Comparison of ENCODE assay signal across 8 cellular contexts in genomic region chr3:71875461-71875947, GRCh38.
DNase-seq lines count a peak whose midpoint lies in the region; ATAC-seq and TF ChIP-seq lines count a peak whose summit lies in the region.

No MANE protein-coding gene starts in this region.

- peak; percentile 96 for ATAC-seq in GM21390 (IDR thresholded peaks at IDR 0.05; ENCODE audit: unreplicated experiment)
- peak; percentile 92 to 93 for ATAC-seq in activated T-cell treated with anti-CD3 and anti-CD28 coated beads, Interleukin-2, amount 50 U/mL, for 4 hours
- ATAC-seq in natural killer cell treated with Interleukin-12 subunit alpha and Interleukin-12 subunit beta and Interleukin-15 and Interleukin-18, amount 100 ng/mL, for 72 hours = peak; percentile 78 to 88

- intact Hi-C loops in OCI-LY7 (cut with micrococcal nuclease; ENCODE audit: unreplicated experiment) = loop anchor here (1.0 to 5.0 kb wide), 4 partner anchors 222 to 943 kb away; no protein-coding TSS in a partner anchor
- intact Hi-C loops in esophagus squamous epithelium (cut with DNase I) = loop anchor here (10.0 kb wide), 1 partner anchor 949 kb away; no protein-coding TSS in a partner anchor

- H3K27me3 Mint-ChIP-seq in activated T-cell treated with anti-CD3 and anti-CD28 coated beads, Interleukin-2, amount 50 U/mL, for 4 hours (ENCODE audit: low read depth) = peaks cover 2% of the 10 kb centered on the region
- H3K27me3 Mint-ChIP-seq in natural killer cell treated with Interleukin-12 subunit alpha and Interleukin-12 subunit beta and Interleukin-15 and Interleukin-18, amount 100 ng/mL, for 72 hours = peaks cover 0 to 5% of the 10 kb centered on the region in 2 donors

- H3K9me3 ChIP-seq in OCI-LY7 (ENCODE audit: low read length) (no peaks in the 10 kb centered on the region), esophagus squamous epithelium (no peaks in the 10 kb centered on the region)

- DNase-seq in DMS114 treated with DMSO at 0.1 percent for 48 hours (lab: John Stamatoyannopoulos, UW; ENCODE audit: unreplicated experiment) = peak; percentile 25
- peak; percentile 14 for DNase-seq in HPDE6-E6E7 (ENCODE audit: extremely low spot score)
- DNase-seq in OCI-LY7 (ENCODE audit: low spot score) = peak; percentile 82
- peak; percentile 69 for DNase-seq in activated T-cell treated with anti-CD3 and anti-CD28 coated beads, Interleukin-2, amount 50 U/mL, for 4 hours
- no peak for DNase-seq in esophagus squamous epithelium (lab: John Stamatoyannopoulos, UW)
- peak; percentile 64 for DNase-seq in natural killer cell treated with Interleukin-12 subunit alpha and Interleukin-12 subunit beta and Interleukin-15 and Interleukin-18, amount 100 ng/mL, for 72 hours (ENCODE audit: low spot score)
- DNase-seq in stimulated activated naive CD4-positive, alpha-beta T cell (lab: John Stamatoyannopoulos, UW) = peak; percentile 36 to 81 (median 60)

- peaks cover 29% of the 10 kb centered on the region for H3K4me1 Mint-ChIP-seq in activated T-cell treated with anti-CD3 and anti-CD28 coated beads, Interleukin-2, amount 50 U/mL, for 4 hours (ENCODE audit: low read depth)
- H3K4me1 Mint-ChIP-seq in natural killer cell treated with Interleukin-12 subunit alpha and Interleukin-12 subunit beta and Interleukin-15 and Interleukin-18, amount 100 ng/mL, for 72 hours (ENCODE audit: low read depth in 2 of 2) = peaks cover 5 to 12% of the 10 kb centered on the region in 2 donors

- H3K79me2 ChIP-seq in OCI-LY7 (ENCODE audit: insufficient read depth, low read depth, low read length) = no peaks in the 10 kb centered on the region

- H3K4me1 ChIP-seq in OCI-LY7 (ENCODE audit: insufficient read depth, low read length, poor library complexity, severe bottlenecking) = peaks cover 4% of the 10 kb centered on the region
- H3K4me1 ChIP-seq in esophagus squamous epithelium = no peaks in the 10 kb centered on the region

- no peaks in the 10 kb centered on the region for H3K36me3 Mint-ChIP-seq in activated T-cell treated with anti-CD3 and anti-CD28 coated beads, Interleukin-2, amount 50 U/mL, for 4 hours (ENCODE audit: insufficient read depth)
- H3K36me3 Mint-ChIP-seq in natural killer cell treated with Interleukin-12 subunit alpha and Interleukin-12 subunit beta and Interleukin-15 and Interleukin-18, amount 100 ng/mL, for 72 hours = no peaks in the 10 kb centered on the region

- POLR2A ChIA-PET in OCI-LY7 (lab: Charles Lee) = interaction anchor here (1.3 kb wide), 2 partner anchors 23 to 251 kb away, joined by 3 to 6 read pairs; no protein-coding TSS in a partner anchor

- no peak overlapping the region for H2AFZ ChIP-seq in OCI-LY7 (ENCODE audit: low read length)

- peak; percentile 93 for TF ChIP-seq CTCF in OCI-LY7 (conservative IDR thresholded peaks at IDR 0.05; ENCODE audit: low read length)
- peak; percentile 68 to 87 (median 82) for TF ChIP-seq CTCF in esophagus squamous epithelium (IDR thresholded peaks at IDR 0.05)

- no peak overlapping the region for H3K4me3 Mint-ChIP-seq in activated T-cell treated with anti-CD3 and anti-CD28 coated beads, Interleukin-2, amount 50 U/mL, for 4 hours
- H3K4me3 Mint-ChIP-seq in natural killer cell treated with Interleukin-12 subunit alpha and Interleukin-12 subunit beta and Interleukin-15 and Interleukin-18, amount 100 ng/mL, for 72 hours = no peak overlapping the region

- CTCF ChIA-PET in OCI-LY7 (lab: Charles Lee; ENCODE audit: unreplicated experiment) = interaction anchor here (0.8 to 2.0 kb wide), 6 partner anchors 18 to 947 kb away, joined by 3 to 8 read pairs (median 4); no protein-coding TSS in a partner anchor

- no peak overlapping the region for H3K4me2 ChIP-seq in OCI-LY7 (ENCODE audit: low read length)

- no peaks in the 10 kb centered on the region for H3K9me3 Mint-ChIP-seq in activated T-cell treated with anti-CD3 and anti-CD28 coated beads, Interleukin-2, amount 50 U/mL, for 4 hours
- no peaks in the 10 kb centered on the region for H3K9me3 Mint-ChIP-seq in natural killer cell treated with Interleukin-12 subunit alpha and Interleukin-12 subunit beta and Interleukin-15 and Interleukin-18, amount 100 ng/mL, for 72 hours

- BruUV-seq in OCI-LY7 (replicated peaks; lab: Mats Ljungman, UMichigan) = no TSS peak

- H3K9me2 ChIP-seq in OCI-LY7 (ENCODE audit: insufficient read depth, low read length) = no peaks in the 10 kb centered on the region

- H4K20me1 ChIP-seq in OCI-LY7 (ENCODE audit: insufficient read depth, low read length) = no peaks in the 10 kb centered on the region

- TF ChIP-seq POLR2A in esophagus squamous epithelium (IDR thresholded peaks at IDR 0.05) = no peak

- H3K27ac ChIP-seq in OCI-LY7 (ENCODE audit: low read depth, low read length, poor library complexity, severe bottlenecking) (no peak overlapping the region), esophagus squamous epithelium (no peak overlapping the region)

- no peaks in the 10 kb centered on the region for H3K36me3 ChIP-seq in OCI-LY7 (ENCODE audit: insufficient read depth, low read length)
- H3K36me3 ChIP-seq in esophagus squamous epithelium = no peaks in the 10 kb centered on the region

- peak overlapping the region in 1 of 2 donors; percentile 47 for H3K27ac Mint-ChIP-seq in natural killer cell treated with Interleukin-12 subunit alpha and Interleukin-12 subunit beta and Interleukin-15 and Interleukin-18, amount 100 ng/mL, for 72 hours

- 0 to 19% methylated on average over 2 to 4 of the region's 4 CpGs for WGBS in esophagus squamous epithelium, 2 donors

- no peak overlapping the region for H3K4me3 ChIP-seq in OCI-LY7 (ENCODE audit: low read depth, low read length, poor library complexity, severe bottlenecking)
- no peak overlapping the region for H3K4me3 ChIP-seq in esophagus squamous epithelium

- no peaks in the 10 kb centered on the region for H3K27me3 ChIP-seq in esophagus squamous epithelium
